In the genomic region with DNA sequence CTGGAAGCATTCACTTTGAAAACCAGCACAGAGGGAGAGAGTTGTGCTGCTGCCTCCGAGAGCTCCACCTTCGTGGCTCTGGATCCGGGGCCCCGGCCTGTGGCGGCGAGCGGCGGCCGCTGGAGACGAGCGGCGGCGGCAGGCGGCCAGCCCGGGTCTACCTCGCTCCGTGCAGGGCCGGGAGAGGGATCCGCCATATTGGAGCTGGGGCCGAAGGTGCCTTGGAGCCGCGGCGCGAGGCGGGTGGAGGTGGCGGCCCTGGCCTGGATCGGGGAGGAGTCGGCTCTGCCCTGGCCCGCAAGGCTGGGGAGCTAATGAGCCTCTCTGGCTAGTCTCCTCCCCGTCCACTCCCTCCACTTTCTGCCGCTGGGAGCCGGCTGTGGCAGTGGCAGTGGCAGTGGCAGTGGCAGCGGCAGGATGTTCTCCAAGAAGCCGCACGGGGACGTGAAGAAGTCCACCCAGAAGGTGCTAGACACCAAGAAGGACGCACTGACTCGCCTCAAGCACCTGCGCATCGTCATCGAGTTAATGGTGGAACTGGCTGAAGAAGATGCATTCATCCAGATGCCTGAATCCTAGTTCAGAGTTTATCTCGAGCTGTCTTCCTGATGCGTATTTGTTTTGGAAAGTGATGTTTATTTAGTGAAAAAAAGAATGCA, we compare ENCODE assay signal across 8 cellular contexts. TPM values are rescaled to one million over a fixed set of nuclear protein-coding genes. Genes with fewer than 3 reads are reported as not detected.
DNase-seq lines count a peak whose midpoint lies in the region; ATAC-seq and TF ChIP-seq lines count a peak whose summit lies in the region.
"Not testable (repeated sequence)": the region's sequence is repeated elsewhere in the genome, so short reads cannot be mapped to it uniquely, and the experiment has no call there.

No MANE protein-coding gene starts in this region.

- H3K4me1 ChIP-seq in CD8-positive, alpha-beta T cell (ENCODE audit: insufficient read depth, low read length); SK-N-SH (ENCODE audit: control insufficient read depth in 1 of 2, insufficient read depth in 2 of 2, low read depth in 1 of 2, low read length in 1 of 2); esophagus (ENCODE audit: control insufficient read depth in 2 of 2, insufficient read depth in 2 of 2, low read length in 1 of 2); mononuclear cell (ENCODE audit: insufficient read depth, low read length): not testable (repeated sequence)

- H3K9me3 ChIP-seq in CD8-positive, alpha-beta T cell (ENCODE audit: low read length); SK-N-SH; esophagus (ENCODE audit: control insufficient read depth in 2 of 2, insufficient read depth in 1 of 2, low read depth in 1 of 2, low read length in 1 of 2); mononuclear cell (ENCODE audit: low read depth, low read length): not testable (repeated sequence)

- H3K4me2 ChIP-seq in SK-N-SH: not testable (repeated sequence)

- not testable (repeated sequence) for H3F3A ChIP-seq in SK-N-SH (replicated peaks; ENCODE audit: insufficient read depth)

- not testable (repeated sequence) for H3K4me3 Mint-ChIP-seq in CD8-positive, alpha-beta T cell; activated T-helper 1 cell treated with anti-CD3 and anti-CD28 coated beads, Interleukin-12 subunit alpha, Interleukin-12 subunit beta, Interleukin-2, Interleukin-4 antibody, amounts not matched to agents 30 ng/mL and 10 ng/mL and 1 ng/mL, durations not matched to agents 14 hours and 24 hours and 36 hours

- H3K36me3 Mint-ChIP-seq in CD8-positive, alpha-beta T cell; activated T-helper 1 cell treated with anti-CD3 and anti-CD28 coated beads, Interleukin-12 subunit alpha, Interleukin-12 subunit beta, Interleukin-2, Interleukin-4 antibody, amounts not matched to agents 30 ng/mL and 10 ng/mL and 1 ng/mL, durations not matched to agents 14 hours and 24 hours and 36 hours (ENCODE audit: low read depth): not testable (repeated sequence)

- H3K27me3 ChIP-seq in CD8-positive, alpha-beta T cell (ENCODE audit: insufficient read depth, low read length); SK-N-SH (ENCODE audit: insufficient read depth); esophagus (ENCODE audit: control insufficient read depth in 1 of 2, insufficient read depth in 2 of 2, low read length in 2 of 2); mononuclear cell (ENCODE audit: insufficient read depth, low read length): not testable (repeated sequence)

- not testable (repeated sequence) for TF ChIP-seq RAD21 in SK-N-SH (IDR thresholded peaks at IDR 0.05; ENCODE audit: low read length)

- POLR2A ChIA-PET in CD8-positive, alpha-beta T cell (lab: Charles Lee); SK-N-SH (lab: Yijun Ruan, JAX): not testable (repeated sequence)

- H3K9me3 Mint-ChIP-seq in CD8-positive, alpha-beta T cell; activated T-helper 1 cell treated with anti-CD3 and anti-CD28 coated beads, Interleukin-12 subunit alpha, Interleukin-12 subunit beta, Interleukin-2, Interleukin-4 antibody, amounts not matched to agents 30 ng/mL and 10 ng/mL and 1 ng/mL, durations not matched to agents 14 hours and 24 hours and 36 hours: not testable (repeated sequence)

- H3K9ac ChIP-seq in SK-N-SH: not testable (repeated sequence)

- peak in 5 of 7 experiments; percentile 1 to 54 (median 23) for DNase-seq in CD8-positive, alpha-beta T cell
- DNase-seq in SK-N-SH: peak; percentile 27
- peak; percentile 14 for DNase-seq in activated T-helper 1 cell treated with anti-CD3 and anti-CD28 coated beads, Interleukin-12 subunit alpha, Interleukin-12 subunit beta, Interleukin-2, Interleukin-4 antibody, amounts not matched to agents 30 ng/mL and 10 ng/mL and 1 ng/mL, durations not matched to agents 14 hours and 24 hours and 36 hours (ENCODE audit: low spot score)
- peak; percentile 6 to 16 for DNase-seq in stimulated activated CD8-positive, alpha-beta memory T cell treated with anti-CD3 and anti-CD28 coated beads, Interleukin-15, amount 100 ng/mL, for 48 hours (ENCODE audit: low read depth in 2 of 2)

- 97% methylated on average over 18 of the region's 43 CpGs for WGBS in SK-N-SH (ENCODE audit: low lambda C conversion rate)
- WGBS in esophagus, 2 donors: 84 to 93% methylated on average over 36 to 43 of the region's 43 CpGs

- not testable (repeated sequence) for H2AFZ ChIP-seq in SK-N-SH (ENCODE audit: low read depth)

- not testable (repeated sequence) for H3K9me2 ChIP-seq in SK-N-SH

- TF ChIP-seq EP300 in SK-N-SH (IDR thresholded peaks at IDR 0.05; ENCODE audit: borderline replicate concordance in 1 of 2, low read depth in 1 of 2, low read length in 1 of 2): not testable (repeated sequence)

- H3K79me2 ChIP-seq in SK-N-SH (ENCODE audit: insufficient read depth): not testable (repeated sequence)

- not testable (repeated sequence) for H3K27ac Mint-ChIP-seq in CD8-positive, alpha-beta T cell; activated T-helper 1 cell treated with anti-CD3 and anti-CD28 coated beads, Interleukin-12 subunit alpha, Interleukin-12 subunit beta, Interleukin-2, Interleukin-4 antibody, amounts not matched to agents 30 ng/mL and 10 ng/mL and 1 ng/mL, durations not matched to agents 14 hours and 24 hours and 36 hours

- not testable (repeated sequence) for H3K4me1 Mint-ChIP-seq in CD8-positive, alpha-beta T cell (ENCODE audit: low read depth); activated T-helper 1 cell treated with anti-CD3 and anti-CD28 coated beads, Interleukin-12 subunit alpha, Interleukin-12 subunit beta, Interleukin-2, Interleukin-4 antibody, amounts not matched to agents 30 ng/mL and 10 ng/mL and 1 ng/mL, durations not matched to agents 14 hours and 24 hours and 36 hours (ENCODE audit: low read depth)

- not testable (repeated sequence) for TF ChIP-seq CTCF in CD8-positive, alpha-beta T cell (IDR thresholded peaks at IDR 0.05); SK-N-SH (IDR thresholded peaks at IDR 0.05)

- H3K27me3 Mint-ChIP-seq in CD8-positive, alpha-beta T cell (ENCODE audit: low read depth); activated T-helper 1 cell treated with anti-CD3 and anti-CD28 coated beads, Interleukin-12 subunit alpha, Interleukin-12 subunit beta, Interleukin-2, Interleukin-4 antibody, amounts not matched to agents 30 ng/mL and 10 ng/mL and 1 ng/mL, durations not matched to agents 14 hours and 24 hours and 36 hours (ENCODE audit: insufficient read depth): not testable (repeated sequence)

- CTCF ChIA-PET in CD8-positive, alpha-beta T cell (lab: Charles Lee): not testable (repeated sequence)
- CTCF ChIA-PET in SK-N-SH (lab: Yijun Ruan, JAX): interaction anchor here (1.7 kb wide), 1 partner anchor 199 kb away, joined by 3 read pairs; no protein-coding TSS in a partner anchor

- H3K27ac ChIP-seq in CD8-positive, alpha-beta T cell (ENCODE audit: low read depth, low read length); SK-N-SH (ENCODE audit: low read depth in 2 of 2, low read length in 1 of 2): not testable (repeated sequence)
- peak overlapping the region; percentile 41 to 80 for H3K27ac ChIP-seq in esophagus (ENCODE audit: low read depth in 2 of 2, low read length in 1 of 2)

- H3K4me3 ChIP-seq in CD8-positive, alpha-beta T cell (ENCODE audit: low read depth, low read length): not testable (repeated sequence)
- H3K4me3 ChIP-seq in SK-N-SH (ENCODE audit: low read depth in 2 of 2, low read length in 1 of 2) (peak overlapping the region in 1 of 2 experiments; percentile 38; a peak in 2 of 4 replicates), esophagus (ENCODE audit: low read depth in 1 of 2, low read length in 2 of 2) (peak overlapping the region in 1 of 2 donors; percentile 50), mononuclear cell (ENCODE audit: low read length) (peak overlapping the region; percentile 23)

- not testable (repeated sequence) for H3K36me3 ChIP-seq in CD8-positive, alpha-beta T cell (ENCODE audit: insufficient read depth, low read length); esophagus (ENCODE audit: control insufficient read depth in 2 of 2, insufficient read depth in 2 of 2, low read length in 1 of 2)
- H3K36me3 ChIP-seq in SK-N-SH (replicated peaks in 1 of 2; ENCODE audit: control insufficient read depth in 1 of 2, insufficient read depth in 2 of 2, low read length in 1 of 2): peaks cover 10 to 13% of the 10 kb centered on the region in 2 experiments

- intact Hi-C loops in CD8-positive, alpha-beta T cell (cut with DNase I, micrococcal nuclease); activated T-helper 1 cell treated with anti-CD3 and anti-CD28 coated beads, Interleukin-12 subunit alpha, Interleukin-12 subunit beta, Interleukin-2, Interleukin-4 antibody, amounts not matched to agents 30 ng/mL and 10 ng/mL and 1 ng/mL, durations not matched to agents 14 hours and 24 hours and 36 hours (cut with micrococcal nuclease): not testable (repeated sequence)

- not testable (repeated sequence) for H4K20me1 ChIP-seq in SK-N-SH (ENCODE audit: insufficient read depth)

- peak; percentile 81 for ATAC-seq in CD8-positive, alpha-beta T cell
- ATAC-seq in GM19467 (IDR thresholded peaks at IDR 0.05; ENCODE audit: unreplicated experiment) (peak; percentile 79), HG03439 (IDR thresholded peaks at IDR 0.05; ENCODE audit: unreplicated experiment) (peak; percentile 79)

RNA-seq across cellular contexts. Expression of a gene that starts 38.1 kb away (rescaled TPM):
- 1 to 10 TPM; 2.1 to 3.2 TPM for total RNA-seq in CD8-positive, alpha-beta T cell
- polyA plus RNA-seq in SK-N-SH (2012; rRNA removed): 5.3 and 9.9 TPM in 2 replicates
- polyA plus RNA-seq in SK-N-SH (2012; cell fraction: cytosol; rRNA removed): 6.4 and 7.2 TPM in 2 replicates
- 7.5 and 15.6 TPM in 2 replicates for polyA plus RNA-seq in SK-N-SH (2012; cell fraction: nucleus; rRNA removed)
- total RNA-seq in activated T-helper 1 cell treated with anti-CD3 and anti-CD28 coated beads, Interleukin-12 subunit alpha, Interleukin-12 subunit beta, Interleukin-2, Interleukin-4 antibody, amounts not matched to agents 30 ng/mL and 10 ng/mL and 1 ng/mL, durations not matched to agents 14 hours and 24 hours and 36 hours: 12.4 and 12.6 TPM in 2 replicates
- 1 to 10 TPM; 2.4 to 2.7 TPM for polyA plus RNA-seq in esophagus
- 4.4 TPM for total RNA-seq in mononuclear cell
